20 cellular contexts compared by ENCODE assay signal in the genomic region with DNA sequence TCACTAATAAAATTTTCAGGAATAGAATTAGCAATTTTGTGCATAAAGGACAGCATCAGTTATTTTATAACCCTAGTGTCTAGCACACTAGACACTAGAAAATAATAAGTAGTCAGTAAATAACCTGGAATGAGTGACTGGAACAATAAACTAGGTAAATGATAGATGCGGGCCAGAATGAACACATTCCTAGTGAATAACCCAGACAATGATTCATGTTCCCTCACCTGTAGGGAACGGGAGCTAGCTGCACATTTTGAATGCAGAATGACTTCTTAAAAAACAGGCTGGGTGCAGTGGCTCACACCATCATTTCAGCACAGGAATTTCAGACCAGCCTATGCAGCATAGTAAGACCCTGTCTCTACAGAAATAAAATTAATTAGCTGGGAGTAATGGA. TPM values are rescaled to one million over a fixed set of nuclear protein-coding genes. Genes with fewer than 3 reads are reported as not detected.
"Had no signal": no experiment of that assay in that cellular context is flagged by ENCODE, and none has a peak within 500 bp of the region (broad histone marks: within the 10 kb centered on the region; RNA-seq: fewer than 3 reads in every experiment).

No MANE protein-coding gene starts in this region.

- H3K27me3 ChIP-seq: adrenal gland had no signal

- H3K9me3 ChIP-seq: adrenal gland, SJSA1 had no signal

- H3K4me3 ChIP-seq: adrenal gland, SJSA1 had no signal

- H3K36me3 ChIP-seq: adrenal gland, SJSA1 had no signal

- H3K27ac ChIP-seq: adrenal gland, SJSA1 had no signal

- DNase-seq: activated CD4-positive, alpha-beta T cell treated with anti-CD3 and anti-CD28 coated beads for 4 hours; activated CD8-positive, alpha-beta memory T cell treated with anti-CD3 and anti-CD28 coated beads, Interleukin-2, amount 50 U/mL, for 4 hours; activated CD8-positive, alpha-beta T cell treated with anti-CD3 and anti-CD28 coated beads for 36 hours; activated gamma-delta T cell treated with Interleukin-2 at 50 U/mL for 16 hours; activated naive CD4-positive, alpha-beta T cell treated with anti-CD3 and anti-CD28 coated beads, Interleukin-2, amount 50 U/mL, for 16 hours; activated naive CD8-positive, alpha-beta T cell treated with anti-CD3 and anti-CD28 coated beads, Interleukin-2, amount 10 ng/mL, durations not matched to agents 7 days and 5 days; activated T-cell treated with anti-CD3 and anti-CD28 coated beads, Interleukin-2, amount 50 U/mL, for 72 hours; adrenal gland; central memory CD4-positive, alpha-beta T cell; NCI-H1930; NCI-H2171; NCI-H2227 treated with DMSO at 0.1 percent for 48 hours; NCI-H510A; NCI-H526 treated with DMSO at 0.1 percent for 48 hours; RPMI8226; SHP77 had no signal

- ATAC-seq: activated CD4-positive, CD25-positive, alpha-beta regulatory T cell treated with anti-CD3 and anti-CD28 coated beads, Interleukin-2, amount 50 U/mL, for 24 hours; activated CD8-positive, alpha-beta T cell treated with anti-CD3 and anti-CD28 coated beads for 36 hours; activated T-cell treated with anti-CD3 and anti-CD28 coated beads, Interleukin-2, amount 50 U/mL, for 72 hours; Panc1 had no signal

RNA-seq across cellular contexts. Expression of a gene that starts 3.2 kb away (rescaled TPM):
- total RNA-seq: activated CD8-positive, alpha-beta T cell treated with anti-CD3 and anti-CD28 coated beads for 36 hours; activated naive CD8-positive, alpha-beta T cell treated with anti-CD3 and anti-CD28 coated beads, Interleukin-2, amount 10 ng/mL, durations not matched to agents 7 days and 5 days; activated T-cell treated with anti-CD3 and anti-CD28 coated beads, Interleukin-2, amount 50 U/mL, for 72 hours; activated T-helper 2 cell treated with anti-CD3 and anti-CD28 coated beads, Interferon-gamma antibody, Interleukin-2, Interleukin-4, amounts not matched to agents 10 μg/mL and 5 μg/mL and 100 μg/mL, durations not matched to agents 14 hours and 24 hours and 36 hours; SJSA1 had no signal
